8 cellular contexts compared by ENCODE assay signal in genomic region chr12:118312578-118312977, GRCh38.
DNase-seq lines count a peak whose midpoint lies in the region; ATAC-seq, FAIRE-seq and TF ChIP-seq lines count a peak whose summit lies in the region.

No MANE protein-coding gene starts in this region.

- no peak overlapping the region for H3K27ac ChIP-seq in astrocyte (ENCODE audit: low read depth, low read length)

- ATAC-seq in GM19463 (IDR thresholded peaks at IDR 0.05; ENCODE audit: unreplicated experiment) (peak; percentile 81), HG03139 (IDR thresholded peaks at IDR 0.05; ENCODE audit: unreplicated experiment) (peak; percentile 68), HG03520 (IDR thresholded peaks at IDR 0.05; ENCODE audit: unreplicated experiment) (no peak), GM19397 (IDR thresholded peaks at IDR 0.05; ENCODE audit: unreplicated experiment) (no peak)

- no peaks in the 10 kb centered on the region for H4K20me1 ChIP-seq in astrocyte (ENCODE audit: insufficient read depth, low read length)

- H3K9me3 ChIP-seq in astrocyte (ENCODE audit: insufficient read depth, low read depth, low read length) = no peaks in the 10 kb centered on the region

- no peak overlapping the region for H3K9ac ChIP-seq in astrocyte (ENCODE audit: low read length)

- H3K4me3 ChIP-seq in astrocyte (ENCODE audit: insufficient read depth, low read depth, low read length) = no peak overlapping the region

- no peak overlapping the region for H3K27ac Mint-ChIP-seq in astrocyte (ENCODE audit: unreplicated experiment)

- no peaks in the 10 kb centered on the region for H3K27me3 Mint-ChIP-seq in astrocyte (ENCODE audit: low read depth, unreplicated experiment)

- no peak overlapping the region for H3K4me2 ChIP-seq in astrocyte (ENCODE audit: low read length)

- no peaks in the 10 kb centered on the region for H3K27me3 ChIP-seq in astrocyte (ENCODE audit: insufficient read depth, low read length)

- H3K4me1 Mint-ChIP-seq in astrocyte (ENCODE audit: low read depth, unreplicated experiment) = peaks cover 3% of the 10 kb centered on the region

- no peaks in the 10 kb centered on the region for H3K79me2 ChIP-seq in astrocyte (ENCODE audit: insufficient read depth, low read length)

- H3K36me3 Mint-ChIP-seq in astrocyte (ENCODE audit: low read depth, unreplicated experiment) = no peaks in the 10 kb centered on the region

- H3K4me3 Mint-ChIP-seq in astrocyte (ENCODE audit: unreplicated experiment) = no peak overlapping the region

- H3K36me3 ChIP-seq in astrocyte (ENCODE audit: insufficient read depth, low read length) = no peaks in the 10 kb centered on the region

- peaks cover 10% of the 10 kb centered on the region for H3K4me1 ChIP-seq in astrocyte (ENCODE audit: insufficient read depth, low read length)

- TF ChIP-seq CTCF in GM10266 (IDR thresholded peaks at IDR 0.05; ENCODE audit: control insufficient read depth, insufficient read depth, low read depth, missing control alignments) = no peak
- no peak for TF ChIP-seq CTCF in astrocyte (IDR thresholded peaks at IDR 0.05; ENCODE audit: insufficient read depth, low read depth, low read length)

- no peak for FAIRE-seq in astrocyte (lab: Jason Lieb, UNC)

- DNase-seq in GM10266 (ENCODE audit: extremely low spot score) = peak; percentile 39
- DNase-seq in astrocyte (ENCODE audit: low read depth) = peak; percentile 20
- no peak for DNase-seq in GM03348 (ENCODE audit: low spot score)
- DNase-seq in NCI-H146 (lab: John Stamatoyannopoulos, UW) = no peak

- no peaks in the 10 kb centered on the region for H3K9me3 Mint-ChIP-seq in astrocyte (ENCODE audit: unreplicated experiment)

- H2AFZ ChIP-seq in astrocyte (ENCODE audit: low read depth, low read length) = no peak overlapping the region

Comparison
In these comparisons a context has a peak if more than half of its experiments do, and no peak if none do; other contexts are left out.
1. DNase-seq: peak in GM10266 (single experiment) and astrocyte (single experiment); none in GM03348 (single experiment) and NCI-H146 (single experiment).
2. ATAC-seq: peak in GM19463 (single experiment) and HG03139 (single experiment); none in HG03520 (single experiment) and GM19397 (single experiment).